8 cellular contexts compared by ENCODE assay signal in the genomic region with DNA sequence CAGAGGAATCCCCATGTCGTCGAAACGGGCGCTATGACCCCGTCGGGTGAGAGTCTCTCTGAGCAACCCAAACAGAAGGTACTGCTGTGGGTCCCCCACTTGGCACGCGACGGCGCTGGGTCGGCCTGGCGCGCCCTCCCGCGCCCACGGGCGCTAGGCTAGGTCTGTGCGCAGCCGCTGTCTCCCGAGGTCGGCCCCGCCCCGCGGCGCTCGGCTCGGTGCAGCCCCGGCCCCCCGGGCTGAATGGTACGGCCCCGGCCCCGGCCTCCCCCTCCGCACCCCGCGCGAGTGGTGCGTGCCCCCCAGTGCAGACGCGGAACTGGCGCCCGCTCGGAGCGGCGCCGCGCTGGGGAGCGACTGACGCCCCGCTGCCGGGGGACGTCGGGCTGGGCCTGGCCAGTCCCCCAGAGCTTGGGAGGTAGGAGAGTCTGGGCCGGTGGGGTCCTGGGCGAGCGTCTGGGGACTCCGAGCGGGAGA. TPM values are rescaled to one million over a fixed set of nuclear protein-coding genes. Genes with fewer than 3 reads are reported as not detected.
DNase-seq lines count a peak whose midpoint lies in the region; ATAC-seq and TF ChIP-seq lines count a peak whose summit lies in the region.

A gene (plus strand): TSS at position 305 of the 477 bp plus-strand sequence.

- no peak for TF ChIP-seq CTCF in HL-60 (IDR thresholded peaks at IDR 0.05; ENCODE audit: insufficient read depth, low read length)

- peak; percentile 74 for ATAC-seq in GM19463 (IDR thresholded peaks at IDR 0.05; ENCODE audit: unreplicated experiment)

- H3K27ac ChIP-seq in HL-60 (replicated peaks): peak within 1 kb of the TSS; percentile 97

- no peaks in the 10 kb centered on the region for H3K27me3 ChIP-seq in HL-60 (ENCODE audit: insufficient read depth, poor library complexity, severe bottlenecking)

- peak within 1 kb of the TSS; percentile 87 for H3K4me3 ChIP-seq in HL-60 (replicated peaks; ENCODE audit: insufficient read depth, low read length)

- DNase-seq in CMK (ENCODE audit: low read depth) (peak; percentile 76), HL-60 (ENCODE audit: low read depth in 1 of 2, low spot score in 1 of 2) (peak; percentile 87), NOMO-1 treated with dmso at 0.1 percent for 144 hours (lab: John Stamatoyannopoulos, UW; ENCODE audit: unreplicated experiment) (peak; percentile 80), epidermal melanocyte (ENCODE audit: insufficient read length, low spot score) (peak; percentile 83), mucosa of gallbladder (ENCODE audit: low spot score) (peak; percentile 87)
- peak; percentile 95 for DNase-seq in activated CD8-positive, alpha-beta memory T cell treated with anti-CD3 and anti-CD28 coated beads, Interleukin-2, amount 50 U/mL, for 48 hours
- peak; percentile 75 to 86 for DNase-seq in stimulated activated CD8-positive, alpha-beta memory T cell treated with anti-CD3 and anti-CD28 coated beads, Interleukin-4, amount 100 ng/mL, for 4 hours (ENCODE audit: low read depth in 2 of 2, low spot score in 1 of 2)

RNA-seq across cellular contexts. Expression of the gene that starts here (rescaled TPM):
- 57.1 TPM for total RNA-seq in mucosa of gallbladder

Comparison
In these comparisons a context has a peak if more than half of its experiments do, and no peak if none do; other contexts are left out.
1. Peak in every context shown above with its lines: DNase-seq, ATAC-seq, H3K4me3 ChIP-seq and H3K27ac ChIP-seq.